Comparison of ENCODE assay signal across 8 cellular contexts in genomic region chr5:4879693-4880303, GRCh38.
DNase-seq lines count a peak whose midpoint lies in the region; ATAC-seq and TF ChIP-seq lines count a peak whose summit lies in the region.

No MANE protein-coding gene starts in this region.

- H3K9me3 ChIP-seq in Caco-2, result no peaks in the 10 kb centered on the region

- TF ChIP-seq CTCF in Caco-2 (IDR thresholded peaks at IDR 0.05; ENCODE audit: insufficient read depth in 1 of 2, low read depth in 1 of 2, low read length in 1 of 2, severe bottlenecking in 1 of 2, unreplicated experiment in 1 of 2) (peak; percentile 94 to 96), progenitor cell of endocrine pancreas (IDR thresholded peaks at IDR 0.05; ENCODE audit: unreplicated experiment) (peak; percentile 95)

- no peaks in the 10 kb centered on the region for H3K4me1 Mint-ChIP-seq in Caco-2 (ENCODE audit: low read depth, unreplicated experiment)
- H3K4me1 Mint-ChIP-seq in activated T-helper 17 cell treated with anti-CD3 and anti-CD28 coated beads, Interleukin-2, amount 50 U/mL, for 72 hours, result no peaks in the 10 kb centered on the region
- H3K4me1 Mint-ChIP-seq in progenitor cell of endocrine pancreas (ENCODE audit: low read depth), result no peaks in the 10 kb centered on the region

- POLR2A ChIA-PET in Caco-2 (lab: Charles Lee), result no interaction called here

- H3K27ac Mint-ChIP-seq in Caco-2 (ENCODE audit: unreplicated experiment) (peak overlapping the region; percentile 38), progenitor cell of endocrine pancreas (no peak overlapping the region)
- H3K27ac Mint-ChIP-seq in activated T-helper 17 cell treated with anti-CD3 and anti-CD28 coated beads, Interleukin-2, amount 50 U/mL, for 72 hours, result no peak overlapping the region

- ATAC-seq in GM19035 (IDR thresholded peaks at IDR 0.05; ENCODE audit: unreplicated experiment) (peak; percentile 66), HG03280 (IDR thresholded peaks at IDR 0.05; ENCODE audit: unreplicated experiment) (peak; percentile 79), HG02571 (IDR thresholded peaks at IDR 0.05; ENCODE audit: unreplicated experiment) (no peak)
- ATAC-seq in activated T-helper 17 cell treated with anti-CD3 and anti-CD28 coated beads, Interleukin-2, amount 50 U/mL, for 72 hours (replicated peaks), result peak; percentile 35

- H3K9me3 Mint-ChIP-seq in Caco-2 (ENCODE audit: unreplicated experiment) (no peaks in the 10 kb centered on the region), progenitor cell of endocrine pancreas (ENCODE audit: low read depth) (no peaks in the 10 kb centered on the region)
- no peaks in the 10 kb centered on the region for H3K9me3 Mint-ChIP-seq in activated T-helper 17 cell treated with anti-CD3 and anti-CD28 coated beads, Interleukin-2, amount 50 U/mL, for 72 hours

- no peaks in the 10 kb centered on the region; the same call in 1 of the 2 replicates for H3K36me3 ChIP-seq in Caco-2 (ENCODE audit: control insufficient read depth, insufficient read depth, low read length)

- peak; percentile 77 to 87 for DNase-seq in Caco-2
- peak; percentile 16 for DNase-seq in NCI-H69 (lab: John Stamatoyannopoulos, UW)
- DNase-seq in head of caudate nucleus, result peak; percentile 41 to 92 (median 84)
- peak; percentile 81 for DNase-seq in progenitor cell of endocrine pancreas (ENCODE audit: low spot score, unreplicated experiment)

- H3K4me3 Mint-ChIP-seq in Caco-2 (ENCODE audit: unreplicated experiment), result no peak overlapping the region
- H3K4me3 Mint-ChIP-seq in activated T-helper 17 cell treated with anti-CD3 and anti-CD28 coated beads, Interleukin-2, amount 50 U/mL, for 72 hours, result no peak overlapping the region
- H3K4me3 Mint-ChIP-seq in progenitor cell of endocrine pancreas (ENCODE audit: low read depth), result no peak overlapping the region

- CTCF ChIA-PET in Caco-2 (lab: Charles Lee), result interaction anchor here (0.6 to 2.5 kb wide), 8 partner anchors 62 to 542 kb away, joined by 3 to 17 read pairs (median 4); partner anchors contain the start of gene ICE1

- no peak overlapping the region for H3K4me3 ChIP-seq in Caco-2 (ENCODE audit: low read depth, low read length)

- intact Hi-C loops in Caco-2 (cut with micrococcal nuclease; ENCODE audit: unreplicated experiment) (loop anchor here (1.0 kb wide), 4 partner anchors 184 to 540 kb away; no protein-coding TSS in a partner anchor), head of caudate nucleus (cut with DNase I) (loop anchor here (2.0 to 5.0 kb wide), 2 partner anchors 63 to 543 kb away; partner anchors contain the start of gene ICE1)

- H3K36me3 Mint-ChIP-seq in Caco-2 (ENCODE audit: insufficient read depth, unreplicated experiment), result no peaks in the 10 kb centered on the region
- no peaks in the 10 kb centered on the region for H3K36me3 Mint-ChIP-seq in activated T-helper 17 cell treated with anti-CD3 and anti-CD28 coated beads, Interleukin-2, amount 50 U/mL, for 72 hours (ENCODE audit: low read depth)
- no peaks in the 10 kb centered on the region for H3K36me3 Mint-ChIP-seq in progenitor cell of endocrine pancreas (ENCODE audit: insufficient read depth)

- no peaks in the 10 kb centered on the region for H3K4me1 ChIP-seq in Caco-2

- BruUV-seq in Caco-2 (replicated peaks; lab: Mats Ljungman, UMichigan), result no TSS peak

- no peaks in the 10 kb centered on the region for H3K27me3 ChIP-seq in Caco-2 (replicated peaks; ENCODE audit: control insufficient read depth, insufficient read depth, low read length)

- H3K27me3 Mint-ChIP-seq in Caco-2 (ENCODE audit: insufficient read depth, unreplicated experiment) (no peaks in the 10 kb centered on the region), progenitor cell of endocrine pancreas (peaks cover 14% of the 10 kb centered on the region)
- no peaks in the 10 kb centered on the region for H3K27me3 Mint-ChIP-seq in activated T-helper 17 cell treated with anti-CD3 and anti-CD28 coated beads, Interleukin-2, amount 50 U/mL, for 72 hours

Comparison
In these comparisons a context has a peak if more than half of its experiments do, and no peak if none do; other contexts are left out.
1. DNase-seq: peak in every context shown above with its lines; median percentile 84 in head of caudate nucleus; 82 in Caco-2; 81 in progenitor cell of endocrine pancreas; 16 in NCI-H69.